In genomic region chr14:100533647-100534485, GRCh38 we compare ENCODE assay signal across 8 cellular contexts. TPM values are rescaled to one million over a fixed set of nuclear protein-coding genes. Genes with fewer than 3 reads are reported as not detected.
DNase-seq lines count a peak whose midpoint lies in the region; TF ChIP-seq lines count a peak whose summit lies in the region.

No MANE protein-coding gene starts in this region.

- TF ChIP-seq CTCF in NB4 (IDR thresholded peaks at IDR 0.05; ENCODE audit: low read depth, low read length) (no peak), fibroblast of lung (conservative IDR thresholded peaks at IDR 0.05 in 1 of 2, IDR thresholded peaks at IDR 0.05 in 1 of 2; ENCODE audit: low read depth in 1 of 2, low read length in 2 of 2) (no peak)

- H3K36me3 ChIP-seq in fibroblast of lung (ENCODE audit: control insufficient read depth, insufficient read depth, low read length): no peaks in the 10 kb centered on the region

- no peak overlapping the region for H3K9ac ChIP-seq in fibroblast of lung (ENCODE audit: insufficient read depth, low read length)

- H3K79me2 ChIP-seq in fibroblast of lung (ENCODE audit: control insufficient read depth, insufficient read depth, low read length): no peaks in the 10 kb centered on the region

- TF ChIP-seq POLR2A in NB4 (IDR thresholded peaks at IDR 0.05; ENCODE audit: extremely low read depth, insufficient read length): no peak

- intact Hi-C loops in posterior cingulate gyrus (cut with DNase I): no loop called here

- no peak overlapping the region for H3K27ac ChIP-seq in fibroblast of lung (ENCODE audit: insufficient read depth, low read length)

- H4K20me1 ChIP-seq in fibroblast of lung (ENCODE audit: control insufficient read depth, extremely low read depth, insufficient read depth, low read length): no peaks in the 10 kb centered on the region

- no peaks in the 10 kb centered on the region for H3K27me3 ChIP-seq in fibroblast of lung (ENCODE audit: control insufficient read depth, insufficient read depth, low read length)

- H3K4me3 ChIP-seq in NB4 (ENCODE audit: low read depth, low read length): peak overlapping the region; percentile 34
- no peak overlapping the region for H3K4me3 ChIP-seq in fibroblast of lung (replicated peaks in 1 of 4; ENCODE audit: control extremely low read depth in 1 of 4, insufficient read depth in 1 of 4, low read depth in 3 of 4, low read length in 4 of 4)

- peaks cover 5% of the 10 kb centered on the region for H3K4me1 ChIP-seq in fibroblast of lung (ENCODE audit: control insufficient read depth, extremely low read depth, insufficient read depth, low read length)

- no peak overlapping the region for H2AFZ ChIP-seq in fibroblast of lung (ENCODE audit: low read length)

- no peak overlapping the region for H3K4me2 ChIP-seq in fibroblast of lung (ENCODE audit: extremely low read depth, insufficient read depth, low read length)

- DNase-seq in Daoy (ENCODE audit: low read depth): peak; percentile 71
- DNase-seq in NB4 (ENCODE audit: low read depth): peak; percentile 87
- DNase-seq in fibroblast of lung (ENCODE audit: low read depth in 2 of 2): peak; percentile 22 to 51
- DNase-seq in posterior cingulate gyrus: peak in 8 of 10 donors; percentile 8 to 86 (median 25)
- DNase-seq in occipital lobe (lab: John Stamatoyannopoulos, UW): no peak
- no peak for DNase-seq in globus pallidus (ENCODE audit: low spot score)
- DNase-seq in effector CD8-positive, alpha-beta T cell (lab: John Stamatoyannopoulos, UW): no peak
- no peak for DNase-seq in GDM1 (lab: John Stamatoyannopoulos, UW)

- no peaks in the 10 kb centered on the region for H3K9me3 ChIP-seq in fibroblast of lung (ENCODE audit: control insufficient read depth, insufficient read depth, low read depth, low read length)

RNA-seq across cellular contexts. Expression of gene BEGAIN, which starts 53.4 kb away (rescaled TPM):
- total RNA-seq in Daoy (2014; rRNA removed; shearing (Covaris generic)): 14.1 and 18.6 TPM in 2 replicates
- total RNA-seq in fibroblast of lung (under 0.01 TPM in 2 replicates), occipital lobe (8.1 TPM)
- 0.17 and 0.53 TPM in 2 replicates for polyA plus RNA-seq in fibroblast of lung
- polyA plus RNA-seq in fibroblast of lung (2012): 0.03 and 0.50 TPM in 2 replicates
- polyA minus RNA-seq in fibroblast of lung (ENCODE audit: low replicate concordance): not detected in 2 replicates

Comparison
In these comparisons a context has a peak if more than half of its experiments do, and no peak if none do; other contexts are left out.
1. DNase-seq: peak in Daoy (single experiment), NB4 (single experiment), fibroblast of lung (2 of 2) and posterior cingulate gyrus (8 of 10); none in occipital lobe (single experiment), globus pallidus (single experiment), effector CD8-positive, alpha-beta T cell (single experiment) and GDM1 (single experiment).